ENCODE assay signal across 8 cellular contexts in the genomic region with DNA sequence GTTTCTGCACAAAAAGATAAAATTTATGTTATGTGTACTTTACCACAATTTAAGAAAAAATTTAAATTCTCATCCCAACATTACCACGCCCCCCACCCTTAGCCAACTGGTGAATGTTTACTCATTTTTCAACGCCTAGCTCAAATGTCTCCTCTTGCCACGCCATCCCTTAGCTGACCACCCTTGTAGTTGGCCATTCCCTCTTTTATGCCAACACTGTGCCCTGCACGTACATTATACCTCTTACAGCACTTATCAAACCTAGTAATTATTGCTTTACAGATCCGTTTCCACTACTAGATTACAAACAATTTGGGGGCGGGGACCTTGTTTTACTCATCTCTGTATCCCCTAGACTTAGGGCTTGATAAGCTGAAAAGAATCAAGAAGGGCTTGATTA. TPM values are rescaled to one million over a fixed set of nuclear protein-coding genes. Genes with fewer than 3 reads are reported as not detected.
DNase-seq lines count a peak whose midpoint lies in the region; FAIRE-seq and TF ChIP-seq lines count a peak whose summit lies in the region.

No MANE protein-coding gene starts in this region.

- peaks cover 2% of the 10 kb centered on the region for H3K36me3 Mint-ChIP-seq in activated CD4-positive, alpha-beta memory T cell treated with anti-CD3 and anti-CD28 coated beads for 36 hours

- no peaks in the 10 kb centered on the region for H4K20me1 ChIP-seq in GM23248 (ENCODE audit: insufficient read depth)

- H3K4me3 ChIP-seq in GM23248 (peak overlapping the region; percentile 87), iPS DF 6.9 (ENCODE audit: low read length) (peak overlapping the region; percentile 77; the same call in 1 of the 2 replicates)

- WGBS in GM23248 (ENCODE audit: low coverage in 1 of 2, low lambda C conversion rate in 2 of 2, missing lambda C conversion rate in 2 of 2), 2 experiments: 0 to 2% methylated on average over 5 to 6 of the region's 6 CpGs
- WGBS in iPS DF 6.9 (ENCODE audit: insufficient coverage, insufficient read length): no CpG with 5 or more reads among the region's 6 CpGs

- H3K9me3 Mint-ChIP-seq in activated CD4-positive, alpha-beta memory T cell treated with anti-CD3 and anti-CD28 coated beads for 36 hours: no peaks in the 10 kb centered on the region

- FAIRE-seq in GM12891 (lab: Jason Lieb, UNC): no peak

- in situ Hi-C loops in GM23248 (cut with MboI): no loop called here

- no peak overlapping the region for H3K27ac Mint-ChIP-seq in activated CD4-positive, alpha-beta memory T cell treated with anti-CD3 and anti-CD28 coated beads for 36 hours

- DNase-seq in GM23248: peak; percentile 27
- no peak for DNase-seq in activated CD4-positive, alpha-beta memory T cell treated with anti-CD3 and anti-CD28 coated beads for 36 hours
- no peak for DNase-seq in iPS DF 6.9 (ENCODE audit: low read depth, low spot score)
- DNase-seq in stimulated activated CD4-positive, alpha-beta T cell treated with anti-CD3 and anti-CD28 coated beads, Interleukin-4, amount 100 ng/mL, for 1 hour: no peak
- DNase-seq in GM12891 (ENCODE audit: insufficient read length, low spot score): no peak
- no peak for DNase-seq in hepatic stellate cell (ENCODE audit: low spot score)
- DNase-seq in HUDEP-2 (lab: John Stamatoyannopoulos, UW; ENCODE audit: unreplicated experiment in 76 of 76): no peak

- H3K9me3 ChIP-seq in GM23248 (ENCODE audit: low read depth) (no peaks in the 10 kb centered on the region), iPS DF 6.9 (ENCODE audit: control insufficient read depth, insufficient read depth, low read length) (no peaks in the 10 kb centered on the region)

- intact Hi-C loops in activated CD4-positive, alpha-beta memory T cell treated with anti-CD3 and anti-CD28 coated beads for 36 hours (cut with micrococcal nuclease): loop anchor here (2.0 kb wide), 2 partner anchors 39 to 57 kb away; a partner anchor contains a TSS

- peaks cover 9% of the 10 kb centered on the region for H3K4me1 Mint-ChIP-seq in activated CD4-positive, alpha-beta memory T cell treated with anti-CD3 and anti-CD28 coated beads for 36 hours (ENCODE audit: low read depth)

- H2AFZ ChIP-seq in GM23248: peak overlapping the region; percentile 88

- TF ChIP-seq POLR2A in GM12891 (IDR thresholded peaks at IDR 0.05; ENCODE audit: low read depth, low read length): no peak

- no peak for TF ChIP-seq CTCF in 22Rv1 (IDR thresholded peaks at IDR 0.05)

- H3K4me1 ChIP-seq in GM23248 (ENCODE audit: insufficient read depth) (0 out of 2 replicates have a peak, but pooled peaks cover 2% of the 10 kb centered on the region), iPS DF 6.9 (ENCODE audit: control insufficient read depth, insufficient read depth, low read length) (no peaks in the 10 kb centered on the region)

- H3K27me3 ChIP-seq in GM23248 (replicated peaks; ENCODE audit: insufficient read depth) (no peaks in the 10 kb centered on the region), iPS DF 6.9 (ENCODE audit: control insufficient read depth, insufficient read depth, low read length) (no peaks in the 10 kb centered on the region)

- CTCF ChIA-PET in activated CD4-positive, alpha-beta memory T cell treated with anti-CD3 and anti-CD28 coated beads for 36 hours (lab: Charles Lee): interaction anchor here (0.8 to 1.2 kb wide), 3 partner anchors 9 to 39 kb away, joined by 3 to 5 read pairs (median 4); a partner anchor contains a TSS

- no peaks in the 10 kb centered on the region for H3K36me3 ChIP-seq in GM23248 (ENCODE audit: low read depth)
- no peaks in the 10 kb centered on the region for H3K36me3 ChIP-seq in iPS DF 6.9 (ENCODE audit: control insufficient read depth, insufficient read depth, low read length)

- H3F3A ChIP-seq in GM23248 (ENCODE audit: insufficient read depth): peaks cover under 1% of the 10 kb centered on the region; the same call in 1 of the 2 replicates

- H3K4me2 ChIP-seq in GM23248 (ENCODE audit: unreplicated experiment): peak overlapping the region; percentile 83

- H3K4me3 Mint-ChIP-seq in activated CD4-positive, alpha-beta memory T cell treated with anti-CD3 and anti-CD28 coated beads for 36 hours: peak overlapping the region; percentile 79

- H3K27ac ChIP-seq in 22Rv1 (peak overlapping the region; percentile 73), GM23248 (peak overlapping the region; percentile 45), iPS DF 6.9 (ENCODE audit: low read length) (no peak overlapping the region)

- H3K9ac ChIP-seq in GM23248: peak overlapping the region; percentile 67

- POLR2A ChIA-PET in activated CD4-positive, alpha-beta memory T cell treated with anti-CD3 and anti-CD28 coated beads for 36 hours (lab: Charles Lee): interaction anchor here (1.2 kb wide), 1 partner anchor 39 kb away, joined by 9 read pairs; a partner anchor contains a TSS

- H3K79me2 ChIP-seq in GM23248 (ENCODE audit: insufficient read depth): 0 out of 2 replicates have a peak, but pooled peaks cover 14% of the 10 kb centered on the region

- no peaks in the 10 kb centered on the region for H3K27me3 Mint-ChIP-seq in activated CD4-positive, alpha-beta memory T cell treated with anti-CD3 and anti-CD28 coated beads for 36 hours

- no peaks in the 10 kb centered on the region for H3K9me2 ChIP-seq in GM23248 (ENCODE audit: insufficient read depth)

TF ChIP-seq in GM12891, 5 proteins besides CTCF, POLR2A, EP300 and RAD21:
- no peak for TF ChIP-seq POU2F2 (IDR thresholded peaks at IDR 0.05; ENCODE audit: low read depth, low read length)
- TF ChIP-seq SPI1 (IDR thresholded peaks at IDR 0.05; ENCODE audit: low read depth, low read length): no peak
- no peak for TF ChIP-seq TAF1 (IDR thresholded peaks at IDR 0.05; ENCODE audit: low read depth, low read length)

RNA-seq across cellular contexts. Expression of a gene that starts 0.6 kb away (rescaled TPM):
- total RNA-seq in GM23248 (2014; rRNA removed; shearing (Covaris generic)): 1.9 and 3.0 TPM in 2 replicates
- polyA plus RNA-seq in GM23248 (2016; fragmentation: Nextera tagmentation; extraction: Ambion mirVana): 2.1 and 2.4 TPM in 2 replicates
- total RNA-seq in activated CD4-positive, alpha-beta memory T cell treated with anti-CD3 and anti-CD28 coated beads for 36 hours: 10 to 100 TPM; 10.5 to 10.8 TPM
- polyA plus RNA-seq in GM12891 (2012; ENCODE audit: low read depth, missing spikeins): 3.5 TPM

RNA-seq across cellular contexts. Expression of a gene that starts 38.9 kb away (rescaled TPM):
- 511 and 581 TPM in 2 replicates for total RNA-seq in GM23248 (2014; rRNA removed; shearing (Covaris generic))
- 160 and 165 TPM in 2 replicates for polyA plus RNA-seq in GM23248 (2016; fragmentation: Nextera tagmentation; extraction: Ambion mirVana)
- total RNA-seq in activated CD4-positive, alpha-beta memory T cell treated with anti-CD3 and anti-CD28 coated beads for 36 hours: 1,000 to 10,000 TPM; 1,245 to 1,277 TPM
- 1,973 TPM for polyA plus RNA-seq in GM12891 (2012; ENCODE audit: low read depth, missing spikeins)

RNA-seq across cellular contexts. Expression of a gene that starts 56.6 kb away (rescaled TPM):
- total RNA-seq in GM23248 (2014; rRNA removed; shearing (Covaris generic)): 4.9 and 6.5 TPM in 2 replicates
- 22.1 and 24.7 TPM in 2 replicates for polyA plus RNA-seq in GM23248 (2016; fragmentation: Nextera tagmentation; extraction: Ambion mirVana)
- 1 to 10 TPM; 7.5 to 7.8 TPM for total RNA-seq in activated CD4-positive, alpha-beta memory T cell treated with anti-CD3 and anti-CD28 coated beads for 36 hours
- polyA plus RNA-seq in GM12891 (2012; ENCODE audit: low read depth, missing spikeins): 17.6 TPM
